In genomic region chr1:24340770-24341169, GRCh38 we compare ENCODE assay signal across 24 cellular contexts. TPM values are rescaled to one million over a fixed set of nuclear protein-coding genes. Genes with fewer than 3 reads are reported as not detected.
"Had no signal": no experiment of that assay in that cellular context is flagged by ENCODE, and none has a peak within 500 bp of the region (broad histone marks: within the 10 kb centered on the region; RNA-seq: fewer than 3 reads in every experiment).

No MANE protein-coding gene starts in this region.

- H3K4me3 Mint-ChIP-seq: activated T-cell treated with anti-CD3 and anti-CD28 coated beads, Interleukin-2, amount 50 U/mL, for 72 hours; nephron; T-helper 17 cell had no signal

- DNase-seq: activated CD4-positive, alpha-beta T cell treated with anti-CD3 and anti-CD28 coated beads, Interleukin-2, amount 50 U/mL, for 4 hours; activated effector memory CD4-positive, alpha-beta T cell treated with anti-CD3 and anti-CD28 coated beads, Interleukin-2, amount 50 U/mL, for 16 hours; activated naive CD4-positive, alpha-beta T cell treated with anti-CD3 and anti-CD28 coated beads, Interleukin-2, amount 50 U/mL, for 16 hours; activated T-cell treated with anti-CD3 and anti-CD28 coated beads, Interleukin-2, amount 50 U/mL, for 72 hours; cerebellar nuclear complex; effector CD4-positive, alpha-beta T cell; heart right ventricle; left colon; lower lobe of right lung; stimulated activated CD4-positive, alpha-beta T cell treated with anti-CD3 and anti-CD28 coated beads, Interleukin-12 subunit alpha, Interleukin-12 subunit beta, amount 100 ng/mL, for 4 hours; stimulated activated CD4-positive, alpha-beta T cell treated with anti-CD3 and anti-CD28 coated beads, Interleukin-1b, Interleukin-23, amount 100 ng/mL, for 48 hours; stimulated activated CD8-positive, alpha-beta memory T cell treated with anti-CD3 and anti-CD28 coated beads, Interleukin-4, amount 100 ng/mL, for 48 hours; stimulated activated naive CD4-positive, alpha-beta T cell treated with Interleukin-2 at 50 U/mL for 16 hours; T-helper 17 cell had no signal

- H3K27ac ChIP-seq: ascending aorta, gastroesophageal sphincter, heart right ventricle, lower lobe of right lung, prostate gland, right atrium auricular region, tibial nerve, vagina, VCaP had no signal

- H3K9me3 Mint-ChIP-seq: activated T-cell treated with anti-CD3 and anti-CD28 coated beads, Interleukin-2, amount 50 U/mL, for 72 hours; nephron had no signal

- H3K4me3 ChIP-seq: ascending aorta, gastroesophageal sphincter, heart right ventricle, lower lobe of right lung, prostate gland, right atrium auricular region, tibial nerve, vagina had no signal

- H3K4me1 ChIP-seq: ascending aorta, gastroesophageal sphincter, lower lobe of right lung, right atrium auricular region, tibial nerve, vagina had no signal

- H3K27me3 ChIP-seq: ascending aorta, gastroesophageal sphincter, right atrium auricular region, tibial nerve, vagina had no signal

- H3K9me3 ChIP-seq: ascending aorta, gastroesophageal sphincter, heart right ventricle, lower lobe of right lung, prostate gland, right atrium auricular region, tibial nerve, vagina had no signal

- H3K36me3 ChIP-seq: ascending aorta, gastroesophageal sphincter, heart right ventricle, lower lobe of right lung, prostate gland, right atrium auricular region, tibial nerve, vagina had no signal

- ATAC-seq: activated T-cell treated with anti-CD3 and anti-CD28 coated beads, Interleukin-2, amount 50 U/mL, for 72 hours; gastroesophageal sphincter; left colon; lower lobe of right lung; T-helper 17 cell had no signal

- H3K27ac Mint-ChIP-seq: activated T-cell treated with anti-CD3 and anti-CD28 coated beads, Interleukin-2, amount 50 U/mL, for 72 hours; nephron; T-helper 17 cell had no signal

RNA-seq across cellular contexts. Expression of gene GRHL3, which starts 21.6 kb away (rescaled TPM):
- total RNA-seq: activated CD8-positive, alpha-beta memory T cell treated with anti-CD3 and anti-CD28 coated beads for 36 hours; ascending aorta; heart right ventricle; osteoblast; T-helper 17 cell; tibial nerve had no signal
